Comparison of ENCODE assay signal across 9 cellular contexts in genomic region chr6:69791065-69791471, GRCh38. TPM values are rescaled to one million over a fixed set of nuclear protein-coding genes. Genes with fewer than 3 reads are reported as not detected.
DNase-seq lines count a peak whose midpoint lies in the region; ATAC-seq, FAIRE-seq and TF ChIP-seq lines count a peak whose summit lies in the region.
"Had no signal": no experiment of that assay in that cellular context is flagged by ENCODE, and none has a peak within 500 bp of the region (broad histone marks: within the 10 kb centered on the region; RNA-seq: fewer than 3 reads in every experiment).

No MANE protein-coding gene starts in this region.

- intact Hi-C loops in activated B cell treated with CpG ODN at 0.5 μM for 24 hours (cut with micrococcal nuclease) = no loop called here

- ATAC-seq in GM18870 (IDR thresholded peaks at IDR 0.05; ENCODE audit: unreplicated experiment) (peak; percentile 39), HG02852 (IDR thresholded peaks at IDR 0.05; ENCODE audit: unreplicated experiment) (peak; percentile 30), activated B cell treated with CpG ODN at 0.5 μM for 24 hours (ENCODE audit: low read depth) (no peak), HG03439 (IDR thresholded peaks at IDR 0.05; ENCODE audit: unreplicated experiment) (no peak)

- H3K4me3 ChIP-seq in muscle layer of colon (ENCODE audit: low read depth in 1 of 2, low read length in 2 of 2) = no peak overlapping the region

- peak overlapping the region; percentile 17 for H3K27ac ChIP-seq in muscle layer of colon (ENCODE audit: low read depth, low read length)

- peaks cover 18% of the 10 kb centered on the region for H3K4me1 ChIP-seq in muscle layer of colon (ENCODE audit: insufficient read depth, low read length)

- peak overlapping the region; percentile 19 for H3K4me3 Mint-ChIP-seq in activated B cell treated with CpG ODN at 0.5 μM for 24 hours

- H3K36me3 ChIP-seq in muscle layer of colon (ENCODE audit: insufficient read depth, low read length) = peaks cover 12% of the 10 kb centered on the region

- no peak for TF ChIP-seq CTCF in activated B cell treated with CpG ODN at 0.5 μM for 24 hours (IDR thresholded peaks at IDR 0.05)

- POLR2A ChIA-PET in activated B cell treated with CpG ODN at 0.5 μM for 24 hours (lab: Charles Lee) = interaction anchor here (1.3 to 2.7 kb wide), 3 partner anchors 23 to 76 kb away, joined by 4 to 7 read pairs (median 5); no protein-coding TSS in a partner anchor

- FAIRE-seq in frontal cortex (lab: Jason Lieb, UNC) = no peak

- DNase-seq in activated B cell treated with CpG ODN at 0.5 μM for 24 hours (no peak), frontal cortex (ENCODE audit: low spot score in 2 of 2) (no peak), hepatic stellate cell (ENCODE audit: low spot score) (no peak), Ammon's horn (ENCODE audit: low spot score) (no peak)
- DNase-seq: NCI-H774 had no signal

- H3K9ac ChIP-seq in muscle layer of colon (ENCODE audit: low read length) = no peak overlapping the region

- H3K9me3 Mint-ChIP-seq in activated B cell treated with CpG ODN at 0.5 μM for 24 hours = no peaks in the 10 kb centered on the region

- no peaks in the 10 kb centered on the region for H3K9me3 ChIP-seq in muscle layer of colon (ENCODE audit: low read length)

- peaks cover 77% of the 10 kb centered on the region for H3K4me1 Mint-ChIP-seq in activated B cell treated with CpG ODN at 0.5 μM for 24 hours

- H3K27me3 ChIP-seq in muscle layer of colon (ENCODE audit: control insufficient read depth in 1 of 2, insufficient read depth in 2 of 2, low read length in 2 of 2) = no peaks in the 10 kb centered on the region

- CTCF ChIA-PET in activated B cell treated with CpG ODN at 0.5 μM for 24 hours (lab: Charles Lee) = interaction anchor here (0.9 to 2.1 kb wide), 4 partner anchors 27 to 318 kb away, joined by 3 to 8 read pairs (median 3); no protein-coding TSS in a partner anchor

- H3K36me3 Mint-ChIP-seq in activated B cell treated with CpG ODN at 0.5 μM for 24 hours (ENCODE audit: low read depth) = peaks cover 41% of the 10 kb centered on the region

- H3K27me3 Mint-ChIP-seq in activated B cell treated with CpG ODN at 0.5 μM for 24 hours = no peaks in the 10 kb centered on the region

- H3K27ac Mint-ChIP-seq in activated B cell treated with CpG ODN at 0.5 μM for 24 hours = peak overlapping the region; percentile 87

RNA-seq across cellular contexts. Expression of gene LMBRD1, which starts 5.7 kb away (rescaled TPM):
- total RNA-seq in activated B cell treated with CpG ODN at 0.5 μM for 24 hours (46.9 and 51.3 TPM in 2 replicates), frontal cortex (80.3 TPM)

Comparison
In these comparisons a context has a peak if more than half of its experiments do, and no peak if none do; other contexts are left out.
1. ATAC-seq: peak in GM18870 (single experiment) and HG02852 (single experiment); none in activated B cell treated with CpG ODN at 0.5 μM for 24 hours (single experiment) and HG03439 (single experiment).